1 cellular context compared by ENCODE assay signal in the genomic region with DNA sequence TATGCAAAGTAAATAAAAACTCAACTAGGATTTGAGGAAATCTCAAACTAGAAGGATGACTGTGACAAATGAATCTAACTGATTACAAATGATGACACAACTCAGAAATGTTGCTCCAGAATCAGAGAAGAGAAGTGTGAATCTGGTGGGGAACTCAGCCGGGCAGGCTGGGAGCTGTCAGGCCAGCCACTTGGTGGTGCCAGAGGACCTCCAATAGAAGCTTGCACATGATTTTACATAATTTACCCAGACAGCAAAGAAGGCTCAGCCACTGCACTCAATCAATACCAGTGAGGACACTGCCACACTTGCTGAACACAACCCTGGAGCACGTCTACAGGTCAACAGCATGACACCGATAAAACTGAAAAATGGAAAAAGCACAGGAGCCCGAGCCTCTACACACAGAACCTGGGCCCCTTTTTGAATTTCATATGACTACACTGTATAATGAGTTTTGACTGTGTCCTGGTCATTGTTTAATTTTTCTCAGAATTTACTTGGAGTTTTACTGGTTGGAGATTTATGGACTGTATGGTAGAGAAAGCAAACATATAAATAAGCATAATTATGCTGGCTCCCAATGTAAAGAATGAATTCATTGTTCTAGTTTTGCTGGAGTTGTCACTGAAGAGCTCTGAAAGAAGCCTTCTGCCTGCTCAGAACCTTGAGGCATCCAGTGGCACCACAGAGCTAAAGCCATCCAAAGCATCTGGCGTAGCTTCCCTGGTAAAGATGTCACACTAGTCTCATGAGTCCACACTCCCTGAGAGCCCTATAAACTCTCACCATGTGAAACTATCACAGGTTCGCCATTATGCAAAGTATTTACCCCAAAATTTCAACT.
TF ChIP-seq lines count a peak whose summit lies in the region.

No MANE protein-coding gene starts in this region.

TF ChIP-seq in SK-N-SH, 30 proteins besides CTCF, POLR2A, EP300 and RAD21 (continued from another document):
- TF ChIP-seq ZBTB33 (IDR thresholded peaks at IDR 0.05; ENCODE audit: borderline replicate concordance, low read depth) (no peak), SMC3 (IDR thresholded peaks at IDR 0.05; ENCODE audit: low read depth, low read length) (peak; percentile 86), NFIC (IDR thresholded peaks at IDR 0.05; ENCODE audit: borderline replicate concordance) (no peak), TEAD4 (IDR thresholded peaks at IDR 0.05; ENCODE audit: borderline replicate concordance, insufficient read depth) (no peak)
